Comparison of ENCODE assay signal across 11 cellular contexts in the genomic region with DNA sequence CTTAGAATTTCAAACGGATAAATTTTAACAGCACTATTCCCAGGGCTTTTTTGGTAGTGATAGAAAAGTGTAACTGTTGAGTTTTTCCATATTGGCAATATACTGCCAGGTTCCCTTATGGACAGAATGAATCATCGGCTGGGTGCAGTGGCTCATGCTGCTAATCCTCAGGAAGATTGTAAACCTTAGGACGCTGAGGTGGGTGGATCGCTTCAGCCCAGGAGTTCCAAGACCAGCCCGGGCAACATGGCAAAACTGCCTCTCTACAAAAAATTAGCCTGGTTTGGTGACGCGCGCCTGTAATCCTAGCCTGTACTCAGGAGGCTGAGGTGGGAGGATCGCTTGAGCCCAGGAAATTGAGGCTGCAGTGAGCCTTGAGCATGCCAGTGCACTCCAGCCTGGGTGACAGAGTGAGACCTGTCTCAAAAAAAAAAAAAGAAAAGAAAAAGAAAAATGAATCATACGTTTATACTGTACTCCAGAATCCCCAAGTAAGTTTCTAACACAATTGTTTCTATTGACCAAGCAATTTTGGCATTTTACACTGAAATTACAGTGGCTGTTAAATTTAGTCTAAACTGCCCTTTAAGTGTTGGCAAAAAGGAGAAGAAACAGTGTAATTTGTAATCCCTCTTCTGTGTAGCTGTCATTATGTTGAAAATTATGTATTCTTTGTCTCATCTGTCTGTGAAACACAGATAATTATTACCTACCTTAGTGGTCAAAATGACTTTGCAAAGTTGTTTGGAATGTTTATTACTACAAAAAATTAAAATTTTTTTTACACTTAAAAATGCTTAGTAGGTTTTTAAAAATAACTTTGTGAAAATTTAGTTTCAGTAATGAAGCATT. TPM values are rescaled to one million over a fixed set of nuclear protein-coding genes. Genes with fewer than 3 reads are reported as not detected.
DNase-seq lines count a peak whose midpoint lies in the region; ATAC-seq, FAIRE-seq and TF ChIP-seq lines count a peak whose summit lies in the region.
"Had no signal": no experiment of that assay in that cellular context is flagged by ENCODE, and none has a peak within 500 bp of the region (broad histone marks: within the 10 kb centered on the region; RNA-seq: fewer than 3 reads in every experiment).

No MANE protein-coding gene starts in this region.

- intact Hi-C loops in activated CD4-positive, alpha-beta T cell treated with anti-CD3 and anti-CD28 coated beads for 36 hours (cut with DNase I, micrococcal nuclease): loop anchor here in 1 of 2 experiments (10.0 kb wide), 1 partner anchor 777 kb away; a partner anchor contains a TSS
- intact Hi-C loops in OCI-LY7 (cut with micrococcal nuclease; ENCODE audit: unreplicated experiment): loop anchor here (2.0 to 5.0 kb wide), 2 partner anchors 57 to 160 kb away; a partner anchor contains a TSS

- peak; percentile 58 for FAIRE-seq in endometrium (lab: Jason Lieb, UNC)

- peak overlapping the region; percentile 95 for H3K4me2 ChIP-seq in OCI-LY7 (ENCODE audit: low read length)

- no peaks in the 10 kb centered on the region for H3K9me3 ChIP-seq in OCI-LY7 (ENCODE audit: low read length)

- no peaks in the 10 kb centered on the region for H3K9me3 Mint-ChIP-seq in activated CD4-positive, alpha-beta T cell treated with anti-CD3 and anti-CD28 coated beads for 36 hours (ENCODE audit: low read depth)
- H3K9me3 Mint-ChIP-seq in progenitor cell of endocrine pancreas (ENCODE audit: low read depth): no peaks in the 10 kb centered on the region

- CTCF ChIA-PET in activated CD4-positive, alpha-beta T cell treated with anti-CD3 and anti-CD28 coated beads for 36 hours (lab: Charles Lee): interaction anchor here (1.8 kb wide), 1 partner anchor 34 kb away, joined by 4 read pairs; no protein-coding TSS in a partner anchor
- CTCF ChIA-PET in OCI-LY7 (lab: Charles Lee; ENCODE audit: unreplicated experiment): no interaction called here

- H3K4me1 Mint-ChIP-seq in activated CD4-positive, alpha-beta T cell treated with anti-CD3 and anti-CD28 coated beads for 36 hours: peaks cover 27% of the 10 kb centered on the region
- H3K4me1 Mint-ChIP-seq in progenitor cell of endocrine pancreas (ENCODE audit: low read depth): peaks cover 15% of the 10 kb centered on the region

- no peak for ATAC-seq in activated CD4-positive, alpha-beta T cell treated with anti-CD3 and anti-CD28 coated beads for 36 hours
- ATAC-seq in GM18498 (IDR thresholded peaks at IDR 0.05; ENCODE audit: unreplicated experiment): no peak

- H3K27me3 Mint-ChIP-seq in activated CD4-positive, alpha-beta T cell treated with anti-CD3 and anti-CD28 coated beads for 36 hours: no peaks in the 10 kb centered on the region
- no peaks in the 10 kb centered on the region for H3K27me3 Mint-ChIP-seq in progenitor cell of endocrine pancreas

- H4K20me1 ChIP-seq in OCI-LY7 (ENCODE audit: insufficient read depth, low read length): 0 out of 2 replicates have a peak, but pooled peaks cover 5% of the 10 kb centered on the region

- POLR2A ChIA-PET in activated CD4-positive, alpha-beta T cell treated with anti-CD3 and anti-CD28 coated beads for 36 hours (lab: Charles Lee): no interaction called here
- POLR2A ChIA-PET in OCI-LY7 (lab: Charles Lee): interaction anchor here (0.6 kb wide), 1 partner anchor 90 kb away, joined by 3 read pairs; no protein-coding TSS in a partner anchor

- H3K27ac ChIP-seq in OCI-LY7 (ENCODE audit: low read depth, low read length, poor library complexity, severe bottlenecking): no peak overlapping the region

- H3K27ac Mint-ChIP-seq in activated CD4-positive, alpha-beta T cell treated with anti-CD3 and anti-CD28 coated beads for 36 hours: no peak overlapping the region
- H3K27ac Mint-ChIP-seq in progenitor cell of endocrine pancreas: no peak overlapping the region

- H3K4me1 ChIP-seq in OCI-LY7 (ENCODE audit: insufficient read depth, low read length, poor library complexity, severe bottlenecking): peaks cover 26% of the 10 kb centered on the region

- no peaks in the 10 kb centered on the region for H3K9me2 ChIP-seq in OCI-LY7 (ENCODE audit: insufficient read depth, low read length)

- TF ChIP-seq CTCF in OCI-LY7 (conservative IDR thresholded peaks at IDR 0.05; ENCODE audit: low read length) (no peak), progenitor cell of endocrine pancreas (IDR thresholded peaks at IDR 0.05; ENCODE audit: unreplicated experiment) (no peak)

- H3K4me3 ChIP-seq in OCI-LY7 (ENCODE audit: low read depth, low read length, poor library complexity, severe bottlenecking): peak overlapping the region; percentile 94

- peaks cover 8% of the 10 kb centered on the region for H3K36me3 Mint-ChIP-seq in activated CD4-positive, alpha-beta T cell treated with anti-CD3 and anti-CD28 coated beads for 36 hours (ENCODE audit: low read depth)
- no peaks in the 10 kb centered on the region for H3K36me3 Mint-ChIP-seq in progenitor cell of endocrine pancreas (ENCODE audit: insufficient read depth)

- peaks cover 28% of the 10 kb centered on the region for H3K79me2 ChIP-seq in OCI-LY7 (ENCODE audit: insufficient read depth, low read depth, low read length)

- BruUV-seq in OCI-LY7 (replicated peaks; lab: Mats Ljungman, UMichigan): no TSS peak

- H3K4me3 Mint-ChIP-seq in activated CD4-positive, alpha-beta T cell treated with anti-CD3 and anti-CD28 coated beads for 36 hours: peak overlapping the region; percentile 93
- H3K4me3 Mint-ChIP-seq in progenitor cell of endocrine pancreas (ENCODE audit: low read depth): peak overlapping the region; percentile 96

- H2AFZ ChIP-seq in OCI-LY7 (ENCODE audit: low read length): no peak overlapping the region

- no peaks in the 10 kb centered on the region for H3K36me3 ChIP-seq in OCI-LY7 (ENCODE audit: insufficient read depth, low read length)

- DNase-seq in activated CD4-positive, alpha-beta T cell treated with anti-CD3 and anti-CD28 coated beads for 36 hours: no peak
- DNase-seq in activated CD4-positive, alpha-beta T cell treated with anti-CD3 and anti-CD28 coated beads, Interleukin-2, amount 50 U/mL, for 1 hour: no peak
- DNase-seq in OCI-LY7 (ENCODE audit: low spot score) (no peak), progenitor cell of endocrine pancreas (ENCODE audit: low spot score, unreplicated experiment) (no peak), NCI-H146 treated with DMSO at 0.1 percent for 48 hours (lab: John Stamatoyannopoulos, UW; ENCODE audit: unreplicated experiment) (no peak), GM19240 (ENCODE audit: insufficient read length, low spot score) (no peak)
- DNase-seq: C1 segment of cervical spinal cord, head of caudate nucleus, NCI-H1417 had no signal

RNA-seq across cellular contexts. Expression of a gene that starts 1.8 kb away (rescaled TPM):
- total RNA-seq in activated CD4-positive, alpha-beta T cell treated with anti-CD3 and anti-CD28 coated beads for 36 hours: 10 to 100 TPM; 55.8 to 59.6 TPM
- total RNA-seq in OCI-LY7 (2014; rRNA removed; shearing (Covaris generic)): 33.8 and 60.2 TPM in 2 replicates
- total RNA-seq in OCI-LY7 (2022) (40.8 and 42.5 TPM in 2 replicates), progenitor cell of endocrine pancreas (67.3 and 67.9 TPM in 2 replicates)

RNA-seq across cellular contexts. Expression of a gene that starts 10.6 kb away (rescaled TPM):
- under 1 TPM; 0.19 to 0.25 TPM for total RNA-seq in activated CD4-positive, alpha-beta T cell treated with anti-CD3 and anti-CD28 coated beads for 36 hours
- 0.09 TPM in 1 of 2 replicates, not detected in the other for total RNA-seq in OCI-LY7 (2014; rRNA removed; shearing (Covaris generic))
- total RNA-seq in OCI-LY7 (2022): 0.07 and 0.30 TPM in 2 replicates
- 0.17 and 0.20 TPM in 2 replicates for total RNA-seq in progenitor cell of endocrine pancreas

RNA-seq across cellular contexts. Expression of a gene that starts 56.9 kb away (rescaled TPM):
- total RNA-seq in activated CD4-positive, alpha-beta T cell treated with anti-CD3 and anti-CD28 coated beads for 36 hours: 10 to 100 TPM; 43.8 to 57.2 TPM
- 21.0 and 25.7 TPM in 2 replicates for total RNA-seq in OCI-LY7 (2014; rRNA removed; shearing (Covaris generic))
- total RNA-seq in OCI-LY7 (2022): 43.0 and 46.6 TPM in 2 replicates
- total RNA-seq in progenitor cell of endocrine pancreas: 63.7 and 65.9 TPM in 2 replicates
